Comparison of ENCODE assay signal across 16 cellular contexts in the genomic region with DNA sequence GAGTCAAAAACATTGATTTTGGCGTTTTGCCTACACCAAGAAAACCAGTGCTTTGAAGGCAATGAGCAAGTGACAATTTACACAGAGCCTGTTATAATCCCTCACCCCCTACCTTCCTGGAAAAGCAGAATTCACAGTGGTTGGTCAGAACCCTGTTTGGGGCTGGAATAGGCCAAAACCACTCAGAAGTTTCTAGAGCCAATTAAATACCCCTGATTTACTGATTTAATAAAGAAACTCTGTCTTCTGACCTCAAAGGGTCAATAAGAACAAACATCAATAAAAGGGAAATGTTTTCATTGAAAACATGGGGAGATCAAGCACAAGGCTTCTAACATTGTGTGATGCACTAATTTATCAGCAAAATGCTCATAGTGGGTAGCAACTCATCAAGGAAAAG.
"Had no signal": no experiment of that assay in that cellular context is flagged by ENCODE, and none has a peak within 500 bp of the region (broad histone marks: within the 10 kb centered on the region; RNA-seq: fewer than 3 reads in every experiment).

No MANE protein-coding gene starts in this region.

- H3K4me3 ChIP-seq: lung, psoas muscle, sigmoid colon, spleen, thyroid gland, vagina had no signal

- H3K27me3 Mint-ChIP-seq: memory B cell; stimulated activated naive B cell treated with anti-CD40 and anti-IgM and Interleukin-4, amounts not matched to agents 10 μg/mL and 1 μg/mL and 100 μg/mL, for 72 hours; stimulated activated naive CD8-positive, alpha-beta T cell treated with anti-CD3 and anti-CD28 coated beads, Interleukin-15, Interleukin-2, amounts not matched to agents 100 ng/mL and 50 ng/mL, for 24 hours had no signal

- DNase-seq: cortex of kidney; effector CD4-positive, alpha-beta T cell; natural killer cell; nucleus accumbens; psoas muscle; right cardiac atrium; sigmoid colon; spleen; stimulated activated CD4-positive, alpha-beta T cell treated with anti-CD3 and anti-CD28 coated beads, Interleukin-4, amount 100 ng/mL, for 4 hours; stimulated activated naive B cell treated with anti-CD40 and anti-IgM and Interleukin-4, amounts not matched to agents 10 μg/mL and 1 μg/mL and 100 μg/mL, for 72 hours; thyroid gland; trophoblast cell had no signal

- H3K4me1 ChIP-seq: psoas muscle, sigmoid colon, spleen, vagina had no signal

- H3K36me3 Mint-ChIP-seq: memory B cell; natural killer cell; stimulated activated naive B cell treated with anti-CD40 and anti-IgM and Interleukin-4, amounts not matched to agents 10 μg/mL and 1 μg/mL and 100 μg/mL, for 72 hours had no signal

- H3K9me3 Mint-ChIP-seq: memory B cell; stimulated activated naive B cell treated with anti-CD40 and anti-IgM and Interleukin-4, amounts not matched to agents 10 μg/mL and 1 μg/mL and 100 μg/mL, for 72 hours; stimulated activated naive CD8-positive, alpha-beta T cell treated with anti-CD3 and anti-CD28 coated beads, Interleukin-15, Interleukin-2, amounts not matched to agents 100 ng/mL and 50 ng/mL, for 24 hours had no signal

- H3K9me3 ChIP-seq: psoas muscle, sigmoid colon, spleen, thyroid gland, vagina had no signal

- H3K36me3 ChIP-seq: sigmoid colon, spleen, thyroid gland, vagina had no signal

- H3K27me3 ChIP-seq: sigmoid colon, spleen, thyroid gland, vagina had no signal

- H3K4me3 Mint-ChIP-seq: memory B cell; natural killer cell; stimulated activated naive B cell treated with anti-CD40 and anti-IgM and Interleukin-4, amounts not matched to agents 10 μg/mL and 1 μg/mL and 100 μg/mL, for 72 hours; stimulated activated naive CD8-positive, alpha-beta T cell treated with anti-CD3 and anti-CD28 coated beads, Interleukin-15, Interleukin-2, amounts not matched to agents 100 ng/mL and 50 ng/mL, for 24 hours had no signal

- H3K27ac ChIP-seq: psoas muscle, sigmoid colon, spleen, thyroid gland, vagina had no signal

- H3K4me1 Mint-ChIP-seq: memory B cell; natural killer cell; stimulated activated naive B cell treated with anti-CD40 and anti-IgM and Interleukin-4, amounts not matched to agents 10 μg/mL and 1 μg/mL and 100 μg/mL, for 72 hours had no signal

- H3K27ac Mint-ChIP-seq: memory B cell; natural killer cell; stimulated activated naive B cell treated with anti-CD40 and anti-IgM and Interleukin-4, amounts not matched to agents 10 μg/mL and 1 μg/mL and 100 μg/mL, for 72 hours; stimulated activated naive CD8-positive, alpha-beta T cell treated with anti-CD3 and anti-CD28 coated beads, Interleukin-15, Interleukin-2, amounts not matched to agents 100 ng/mL and 50 ng/mL, for 24 hours had no signal
